In genomic region chr4:133668061-133668851, GRCh38 we compare ENCODE assay signal across 1 cellular context.
TF ChIP-seq lines count a peak whose summit lies in the region.

No MANE protein-coding gene starts in this region.

TF ChIP-seq in K562, 482 proteins besides CTCF, POLR2A, EP300 and RAD21 (continued from another document):
- TF ChIP-seq U2AF2 (optimal IDR thresholded peaks at IDR 0.05; ENCODE audit: low read depth, low read length): no peak
- no peak for TF ChIP-seq MLX (CRISPR knock-in tag; conservative IDR thresholded peaks at IDR 0.05)
- TF ChIP-seq KDM1A (IDR thresholded peaks at IDR 0.05): no peak
- TF ChIP-seq ZBTB34 (CRISPR knock-in tag; IDR thresholded peaks at IDR 0.05): no peak
- no peak for TF ChIP-seq MXI1 (IDR thresholded peaks at IDR 0.05; ENCODE audit: low read depth, low read length)
- no peak for TF ChIP-seq FOXO4 (CRISPR knock-in tag; IDR thresholded peaks at IDR 0.05)
- TF ChIP-seq MEF2A (IDR thresholded peaks at IDR 0.05; ENCODE audit: control insufficient read depth, low read depth, low read length): no peak
- TF ChIP-seq NR0B1 (IDR thresholded peaks at IDR 0.05; ENCODE audit: partially characterized antibody): no peak
- TF ChIP-seq DDX20 (tag; IDR thresholded peaks at IDR 0.05; ENCODE audit: low read depth): no peak
- TF ChIP-seq ZNF324 (CRISPR knock-in tag; IDR thresholded peaks at IDR 0.05): no peak
- no peak for TF ChIP-seq NR4A1 (CRISPR knock-in tag; IDR thresholded peaks at IDR 0.05)
- no peak for TF ChIP-seq NR4A1 (tag; IDR thresholded peaks at IDR 0.05)
- TF ChIP-seq TFE3 (CRISPR knock-in tag; IDR thresholded peaks at IDR 0.05): no peak
- TF ChIP-seq HNRNPH1 (optimal IDR thresholded peaks at IDR 0.05; ENCODE audit: low read depth, low read length): no peak
TF ChIP-seq in K562: peak in this region for 0.
